Comparison of ENCODE assay signal across 1 cellular context in the genomic region with DNA sequence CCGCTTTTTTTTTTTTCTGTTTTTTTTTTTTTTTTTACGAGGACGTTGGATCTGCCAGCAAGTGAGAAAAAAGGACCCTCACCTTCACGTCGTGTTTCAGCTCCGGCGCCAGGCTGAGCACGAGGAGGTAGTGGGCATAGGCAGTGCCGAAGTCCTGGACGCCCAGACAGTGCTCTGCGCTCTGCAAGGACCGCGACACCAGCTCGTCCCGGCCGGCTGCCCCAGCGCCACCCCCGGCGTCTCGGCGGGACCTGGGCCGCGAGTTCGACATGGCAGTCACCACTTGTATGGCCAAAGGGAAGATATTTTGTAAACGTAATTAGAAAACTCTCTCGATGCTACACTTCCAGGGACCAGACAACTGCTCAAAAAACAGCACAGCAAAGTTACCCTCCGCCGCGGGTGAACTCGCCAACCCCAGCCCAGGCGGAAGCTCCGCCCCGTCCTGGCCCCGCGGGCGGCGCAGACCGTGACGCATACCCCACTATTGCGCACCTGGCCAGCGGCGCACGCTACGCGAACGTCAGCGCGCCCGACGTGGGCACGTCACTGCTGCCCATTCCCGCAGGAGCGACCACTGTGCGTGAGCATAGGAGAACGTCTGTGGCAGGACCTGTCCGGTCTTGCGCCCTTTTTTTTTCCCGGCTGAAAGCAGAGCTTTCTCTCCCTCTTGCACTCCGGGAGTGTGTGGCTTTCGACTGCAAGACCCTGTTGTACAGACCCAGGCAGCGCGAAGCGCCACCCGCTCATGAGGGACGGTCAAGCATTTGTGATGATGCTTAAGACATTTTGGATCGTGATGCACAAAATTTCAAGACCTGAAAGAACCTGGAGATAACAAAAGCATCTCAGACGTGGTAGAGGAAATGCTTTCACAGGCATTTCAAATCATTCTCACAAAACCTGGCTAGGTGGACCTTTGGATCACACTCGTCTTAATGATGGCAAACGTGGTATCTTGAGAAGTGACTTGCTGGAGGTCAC.
TF ChIP-seq lines count a peak whose summit lies in the region.

Gene PRMT9 (minus strand): TSS at position 447 of the 984 bp plus-strand sequence. CDS start 176 bp downstream, at position 271.

TF ChIP-seq in HEK293, 187 proteins besides CTCF, POLR2A, EP300 and RAD21 (continued from another document and continues in another):
- TF ChIP-seq ZNF791 (tag by site-specific recombination; IDR thresholded peaks at IDR 0.05) (no peak), ZNF280D (tag by site-specific recombination; IDR thresholded peaks at IDR 0.05) (no peak), ZNF184 (tag by site-specific recombination; IDR thresholded peaks at IDR 0.05) (no peak), ZNF157 (tag by site-specific recombination; IDR thresholded peaks at IDR 0.05) (no peak), ZNF350 (tag by site-specific recombination; IDR thresholded peaks at IDR 0.05) (no peak), ZFP37 (tag by site-specific recombination; IDR thresholded peaks at IDR 0.05) (no peak), ZBTB20 (tag by site-specific recombination; IDR thresholded peaks at IDR 0.05) (no peak), ZNF423 (tag by site-specific recombination; IDR thresholded peaks at IDR 0.05) (no peak), HOXD13 (CRISPR knock-in tag; IDR thresholded peaks at IDR 0.05; ENCODE audit: borderline replicate concordance) (no peak), ZNF660 (tag by site-specific recombination; IDR thresholded peaks at IDR 0.05) (0 out of 2 replicates have a peak, but pooled peaks have one; percentile 22), ZBTB1 (tag by site-specific recombination; IDR thresholded peaks at IDR 0.05) (peak; percentile 17; the same call in 1 of the 2 replicates), ZNF449 (tag by site-specific recombination; IDR thresholded peaks at IDR 0.05) (no peak), PRDM1 (tag by site-specific recombination; IDR thresholded peaks at IDR 0.05) (peak; percentile 31; the same call in 1 of the 2 replicates), ZNF610 (tag by site-specific recombination; IDR thresholded peaks at IDR 0.05; ENCODE audit: borderline replicate concordance) (peak; percentile 72), PATZ1 (tag by site-specific recombination; IDR thresholded peaks at IDR 0.05) (peak; percentile 62), ZNF792 (tag by site-specific recombination; IDR thresholded peaks at IDR 0.05) (no peak), ZNF324 (tag by site-specific recombination; IDR thresholded peaks at IDR 0.05) (no peak), ZNF837 (tag by site-specific recombination; IDR thresholded peaks at IDR 0.05) (no peak), ZNF521 (tag by site-specific recombination; IDR thresholded peaks at IDR 0.05) (no peak), SALL2 (tag by site-specific recombination; IDR thresholded peaks at IDR 0.05; ENCODE audit: borderline replicate concordance) (no peak), ZNF621 (tag by site-specific recombination; IDR thresholded peaks at IDR 0.05) (no peak), ZNF701 (tag by site-specific recombination; IDR thresholded peaks at IDR 0.05) (no peak)
- TF ChIP-seq, protein P1, sequence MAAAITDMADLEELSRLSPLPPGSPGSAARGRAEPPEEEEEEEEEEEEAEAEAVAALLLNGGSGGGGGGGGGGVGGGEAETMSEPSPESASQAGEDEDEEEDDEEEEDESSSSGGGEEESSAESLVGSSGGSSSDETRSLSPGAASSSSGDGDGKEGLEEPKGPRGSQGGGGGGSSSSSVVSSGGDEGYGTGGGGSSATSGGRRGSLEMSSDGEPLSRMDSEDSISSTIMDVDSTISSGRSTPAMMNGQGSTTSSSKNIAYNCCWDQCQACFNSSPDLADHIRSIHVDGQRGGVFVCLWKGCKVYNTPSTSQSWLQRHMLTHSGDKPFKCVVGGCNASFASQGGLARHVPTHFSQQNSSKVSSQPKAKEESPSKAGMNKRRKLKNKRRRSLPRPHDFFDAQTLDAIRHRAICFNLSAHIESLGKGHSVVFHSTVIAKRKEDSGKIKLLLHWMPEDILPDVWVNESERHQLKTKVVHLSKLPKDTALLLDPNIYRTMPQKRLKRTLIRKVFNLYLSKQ (tag by site-specific recombination; IDR thresholded peaks at IDR 0.05; ENCODE audit: borderline replicate concordance) = no peak
- TF ChIP-seq, protein P2, sequence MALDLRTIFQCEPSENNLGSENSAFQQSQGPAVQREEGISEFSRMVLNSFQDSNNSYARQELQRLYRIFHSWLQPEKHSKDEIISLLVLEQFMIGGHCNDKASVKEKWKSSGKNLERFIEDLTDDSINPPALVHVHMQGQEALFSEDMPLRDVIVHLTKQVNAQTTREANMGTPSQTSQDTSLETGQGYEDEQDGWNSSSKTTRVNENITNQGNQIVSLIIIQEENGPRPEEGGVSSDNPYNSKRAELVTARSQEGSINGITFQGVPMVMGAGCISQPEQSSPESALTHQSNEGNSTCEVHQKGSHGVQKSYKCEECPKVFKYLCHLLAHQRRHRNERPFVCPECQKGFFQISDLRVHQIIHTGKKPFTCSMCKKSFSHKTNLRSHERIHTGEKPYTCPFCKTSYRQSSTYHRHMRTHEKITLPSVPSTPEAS (tag by site-specific recombination; IDR thresholded peaks at IDR 0.05) = no peak
- TF ChIP-seq, protein P3, sequence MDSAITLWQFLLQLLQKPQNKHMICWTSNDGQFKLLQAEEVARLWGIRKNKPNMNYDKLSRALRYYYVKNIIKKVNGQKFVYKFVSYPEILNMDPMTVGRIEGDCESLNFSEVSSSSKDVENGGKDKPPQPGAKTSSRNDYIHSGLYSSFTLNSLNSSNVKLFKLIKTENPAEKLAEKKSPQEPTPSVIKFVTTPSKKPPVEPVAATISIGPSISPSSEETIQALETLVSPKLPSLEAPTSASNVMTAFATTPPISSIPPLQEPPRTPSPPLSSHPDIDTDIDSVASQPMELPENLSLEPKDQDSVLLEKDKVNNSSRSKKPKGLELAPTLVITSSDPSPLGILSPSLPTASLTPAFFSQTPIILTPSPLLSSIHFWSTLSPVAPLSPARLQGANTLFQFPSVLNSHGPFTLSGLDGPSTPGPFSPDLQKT (IDR thresholded peaks at IDR 0.05; ENCODE audit: borderline replicate concordance, low read depth, low read length) = no peak
- TF ChIP-seq, protein P4, sequence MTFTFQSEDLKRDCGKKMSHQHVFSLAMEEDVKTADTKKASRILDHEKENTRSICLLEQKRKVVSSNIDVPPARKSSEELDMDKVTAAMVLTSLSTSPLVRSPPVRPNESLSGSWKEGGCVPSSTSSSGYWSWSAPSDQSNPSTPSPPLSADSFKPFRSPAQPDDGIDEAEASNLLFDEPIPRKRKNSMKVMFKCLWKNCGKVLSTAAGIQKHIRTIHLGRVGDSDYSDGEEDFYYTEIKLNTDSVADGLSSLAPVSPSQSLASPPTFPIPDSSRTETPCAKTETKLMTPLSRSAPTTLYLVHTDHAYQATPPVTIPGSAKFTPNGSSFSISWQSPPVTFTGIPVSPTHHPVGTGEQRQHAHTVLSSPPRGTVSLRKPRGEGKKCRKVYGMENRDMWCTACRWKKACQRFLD (tag by site-specific recombination; IDR thresholded peaks at IDR 0.05) = no peak
- TF ChIP-seq, protein P5, sequence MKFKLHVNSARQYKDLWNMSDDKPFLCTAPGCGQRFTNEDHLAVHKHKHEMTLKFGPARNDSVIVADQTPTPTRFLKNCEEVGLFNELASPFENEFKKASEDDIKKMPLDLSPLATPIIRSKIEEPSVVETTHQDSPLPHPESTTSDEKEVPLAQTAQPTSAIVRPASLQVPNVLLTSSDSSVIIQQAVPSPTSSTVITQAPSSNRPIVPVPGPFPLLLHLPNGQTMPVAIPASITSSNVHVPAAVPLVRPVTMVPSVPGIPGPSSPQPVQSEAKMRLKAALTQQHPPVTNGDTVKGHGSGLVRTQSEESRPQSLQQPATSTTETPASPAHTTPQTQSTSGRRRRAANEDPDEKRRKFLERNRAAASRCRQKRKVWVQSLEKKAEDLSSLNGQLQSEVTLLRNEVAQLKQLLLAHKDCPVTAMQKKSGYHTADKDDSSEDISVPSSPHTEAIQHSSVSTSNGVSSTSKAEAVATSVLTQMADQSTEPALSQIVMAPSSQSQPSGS (tag by site-specific recombination; IDR thresholded peaks at IDR 0.05; ENCODE audit: low read depth) = no peak
- TF ChIP-seq, protein P6, sequence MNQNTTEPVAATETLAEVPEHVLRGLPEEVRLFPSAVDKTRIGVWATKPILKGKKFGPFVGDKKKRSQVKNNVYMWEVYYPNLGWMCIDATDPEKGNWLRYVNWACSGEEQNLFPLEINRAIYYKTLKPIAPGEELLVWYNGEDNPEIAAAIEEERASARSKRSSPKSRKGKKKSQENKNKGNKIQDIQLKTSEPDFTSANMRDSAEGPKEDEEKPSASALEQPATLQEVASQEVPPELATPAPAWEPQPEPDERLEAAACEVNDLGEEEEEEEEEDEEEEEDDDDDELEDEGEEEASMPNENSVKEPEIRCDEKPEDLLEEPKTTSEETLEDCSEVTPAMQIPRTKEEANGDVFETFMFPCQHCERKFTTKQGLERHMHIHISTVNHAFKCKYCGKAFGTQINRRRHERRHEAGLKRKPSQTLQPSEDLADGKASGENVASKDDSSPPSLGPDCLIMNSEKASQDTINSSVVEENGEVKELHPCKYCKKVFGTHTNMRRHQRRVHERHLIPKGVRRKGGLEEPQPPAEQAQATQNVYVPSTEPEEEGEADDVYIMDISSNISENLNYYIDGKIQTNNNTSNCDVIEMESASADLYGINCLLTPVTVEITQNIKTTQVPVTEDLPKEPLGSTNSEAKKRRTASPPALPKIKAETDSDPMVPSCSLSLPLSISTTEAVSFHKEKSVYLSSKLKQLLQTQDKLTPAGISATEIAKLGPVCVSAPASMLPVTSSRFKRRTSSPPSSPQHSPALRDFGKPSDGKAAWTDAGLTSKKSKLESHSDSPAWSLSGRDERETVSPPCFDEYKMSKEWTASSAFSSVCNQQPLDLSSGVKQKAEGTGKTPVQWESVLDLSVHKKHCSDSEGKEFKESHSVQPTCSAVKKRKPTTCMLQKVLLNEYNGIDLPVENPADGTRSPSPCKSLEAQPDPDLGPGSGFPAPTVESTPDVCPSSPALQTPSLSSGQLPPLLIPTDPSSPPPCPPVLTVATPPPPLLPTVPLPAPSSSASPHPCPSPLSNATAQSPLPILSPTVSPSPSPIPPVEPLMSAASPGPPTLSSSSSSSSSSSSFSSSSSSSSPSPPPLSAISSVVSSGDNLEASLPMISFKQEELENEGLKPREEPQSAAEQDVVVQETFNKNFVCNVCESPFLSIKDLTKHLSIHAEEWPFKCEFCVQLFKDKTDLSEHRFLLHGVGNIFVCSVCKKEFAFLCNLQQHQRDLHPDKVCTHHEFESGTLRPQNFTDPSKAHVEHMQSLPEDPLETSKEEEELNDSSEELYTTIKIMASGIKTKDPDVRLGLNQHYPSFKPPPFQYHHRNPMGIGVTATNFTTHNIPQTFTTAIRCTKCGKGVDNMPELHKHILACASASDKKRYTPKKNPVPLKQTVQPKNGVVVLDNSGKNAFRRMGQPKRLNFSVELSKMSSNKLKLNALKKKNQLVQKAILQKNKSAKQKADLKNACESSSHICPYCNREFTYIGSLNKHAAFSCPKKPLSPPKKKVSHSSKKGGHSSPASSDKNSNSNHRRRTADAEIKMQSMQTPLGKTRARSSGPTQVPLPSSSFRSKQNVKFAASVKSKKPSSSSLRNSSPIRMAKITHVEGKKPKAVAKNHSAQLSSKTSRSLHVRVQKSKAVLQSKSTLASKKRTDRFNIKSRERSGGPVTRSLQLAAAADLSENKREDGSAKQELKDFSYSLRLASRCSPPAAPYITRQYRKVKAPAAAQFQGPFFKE (tag by site-specific recombination; IDR thresholded peaks at IDR 0.05; ENCODE audit: borderline replicate concordance) = no peak
- TF ChIP-seq, protein P7, sequence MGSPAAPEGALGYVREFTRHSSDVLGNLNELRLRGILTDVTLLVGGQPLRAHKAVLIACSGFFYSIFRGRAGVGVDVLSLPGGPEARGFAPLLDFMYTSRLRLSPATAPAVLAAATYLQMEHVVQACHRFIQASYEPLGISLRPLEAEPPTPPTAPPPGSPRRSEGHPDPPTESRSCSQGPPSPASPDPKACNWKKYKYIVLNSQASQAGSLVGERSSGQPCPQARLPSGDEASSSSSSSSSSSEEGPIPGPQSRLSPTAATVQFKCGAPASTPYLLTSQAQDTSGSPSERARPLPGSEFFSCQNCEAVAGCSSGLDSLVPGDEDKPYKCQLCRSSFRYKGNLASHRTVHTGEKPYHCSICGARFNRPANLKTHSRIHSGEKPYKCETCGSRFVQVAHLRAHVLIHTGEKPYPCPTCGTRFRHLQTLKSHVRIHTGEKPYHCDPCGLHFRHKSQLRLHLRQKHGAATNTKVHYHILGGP (tag by site-specific recombination; IDR thresholded peaks at IDR 0.05) = no peak
